12 cellular contexts compared by ENCODE assay signal in the genomic region with DNA sequence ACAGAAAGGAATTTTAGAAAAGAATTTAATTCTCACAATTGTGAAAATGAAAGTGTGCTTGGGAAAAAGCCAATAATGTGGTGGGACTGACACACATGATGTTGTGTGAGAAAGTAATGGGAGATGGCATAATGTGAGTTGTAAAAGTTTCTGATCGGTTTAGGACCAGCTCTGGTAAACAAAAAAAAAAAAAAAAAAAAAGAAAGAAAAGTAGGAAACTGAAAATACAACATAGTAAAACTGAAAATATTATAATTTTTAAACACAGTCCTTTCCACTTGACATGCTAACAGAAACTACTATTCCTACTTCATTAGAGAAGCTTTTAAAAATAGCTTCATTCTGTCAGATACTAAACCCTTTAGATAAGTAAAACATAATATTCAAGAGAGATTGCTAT. TPM values are rescaled to one million over a fixed set of nuclear protein-coding genes. Genes with fewer than 3 reads are reported as not detected.
DNase-seq lines count a peak whose midpoint lies in the region; ATAC-seq lines count a peak whose summit lies in the region.
"Had no signal": no experiment of that assay in that cellular context is flagged by ENCODE, and none has a peak within 500 bp of the region (broad histone marks: within the 10 kb centered on the region; RNA-seq: fewer than 3 reads in every experiment).

No MANE protein-coding gene starts in this region.

- H3K4me1 ChIP-seq in BLaER1 (peaks cover 16% of the 10 kb centered on the region; the same call in 1 of the 2 replicates), neuronal stem cell (ENCODE audit: control insufficient read depth in 2 of 2, insufficient read depth in 1 of 2, low read depth in 1 of 2, low read length in 2 of 2) (peaks cover 0 to 6% of the 10 kb centered on the region in 2 donors)

- H3K18ac ChIP-seq in neuronal stem cell (ENCODE audit: low read length) = no peak overlapping the region

- peaks cover 8% of the 10 kb centered on the region; the same call in 1 of the 2 replicates for H4K20me1 ChIP-seq in BLaER1

- H4K8ac ChIP-seq in neuronal stem cell (ENCODE audit: low read depth, low read length) = no peak overlapping the region

- WGBS in neuronal stem cell (ENCODE audit: extremely low coverage in 2 of 2, insufficient read length in 2 of 2, insufficient replicate concordance in 1 of 2), 2 donors = no CpG with 5 or more reads among the region's 1 CpG

- CTCF ChIA-PET in activated CD4-positive, alpha-beta memory T cell treated with anti-CD3 and anti-CD28 coated beads, Interleukin-2, amount 10 ng/mL, durations not matched to agents 7 days and 5 days (lab: Charles Lee) = interaction anchor here (0.7 kb wide), 3 partner anchors 17 to 1274 kb away, joined by 3 read pairs; partner anchors contain the start of gene TRMT10A

- peaks cover 14% of the 10 kb centered on the region for H3K36me3 Mint-ChIP-seq in activated CD4-positive, alpha-beta memory T cell treated with anti-CD3 and anti-CD28 coated beads, Interleukin-2, amount 10 ng/mL, durations not matched to agents 7 days and 5 days (ENCODE audit: low read depth)

- H3K4me2 ChIP-seq in BLaER1 = peak overlapping the region; percentile 9; the same call in 1 of the 2 replicates
- no peak overlapping the region for H3K4me2 ChIP-seq in neuronal stem cell (ENCODE audit: insufficient read depth, low read length, poor library complexity, severe bottlenecking)

- no peak overlapping the region for H3K14ac ChIP-seq in neuronal stem cell (ENCODE audit: low read length)

- no peak overlapping the region for H2BK15ac ChIP-seq in neuronal stem cell (ENCODE audit: low read length)

- H2AK5ac ChIP-seq in neuronal stem cell (ENCODE audit: low read depth, low read length) = no peak overlapping the region

- peak overlapping the region; percentile 17 for H3K27ac Mint-ChIP-seq in activated CD4-positive, alpha-beta memory T cell treated with anti-CD3 and anti-CD28 coated beads, Interleukin-2, amount 10 ng/mL, durations not matched to agents 7 days and 5 days
- H3K27ac Mint-ChIP-seq: nephron progenitor cell had no signal

- no peak overlapping the region for H3K23ac ChIP-seq in neuronal stem cell (ENCODE audit: low read depth, low read length, poor library complexity)

- H2BK5ac ChIP-seq in neuronal stem cell (ENCODE audit: low read length) = no peak overlapping the region

- ATAC-seq in GM19328 (IDR thresholded peaks at IDR 0.05; ENCODE audit: unreplicated experiment) (peak; percentile 45), HG03066 (IDR thresholded peaks at IDR 0.05; ENCODE audit: low read depth, unreplicated experiment) (peak; percentile 63)

- no peak overlapping the region for H2AFZ ChIP-seq in neuronal stem cell (ENCODE audit: low read length)

- no peak for DNase-seq in activated CD4-positive, alpha-beta memory T cell treated with anti-CD3 and anti-CD28 coated beads, Interleukin-2, amount 10 ng/mL, durations not matched to agents 7 days and 5 days
- DNase-seq in foreskin melanocyte (no peak), neuronal stem cell (ENCODE audit: low spot score) (no peak), NCI-H1694 (lab: John Stamatoyannopoulos, UW) (no peak)
- no peak for DNase-seq in stimulated activated CD4-positive, alpha-beta T cell treated with anti-CD3 and anti-CD28 coated beads, Interleukin-15, amount 100 ng/mL, for 24 hours
- DNase-seq: activated CD8-positive, alpha-beta memory T cell treated with anti-CD3 and anti-CD28 coated beads, Interleukin-2, amount 50 U/mL, for 48 hours; nephron progenitor cell had no signal

- no peaks in the 10 kb centered on the region for H3K27me3 ChIP-seq in BLaER1
- H3K27me3 ChIP-seq in neuronal stem cell (ENCODE audit: control insufficient read depth in 3 of 3, insufficient read depth in 3 of 3, low read depth in 1 of 3, low read length in 3 of 3) = no peaks in the 10 kb centered on the region
- H3K27me3 ChIP-seq: BLaER1 treated with 17β-estradiol and CSF1 and Interleukin-3, amounts not matched to agents 10 nM and 100 nM had no signal

- H3K27ac ChIP-seq in BLaER1 (no peak overlapping the region), neuronal stem cell (replicated peaks; ENCODE audit: low read length) (no peak overlapping the region)
- H3K27ac ChIP-seq: BLaER1 treated with 17β-estradiol and CSF1 and Interleukin-3, amounts not matched to agents 10 nM and 100 nM; HL-60 had no signal

- H3K79me1 ChIP-seq in neuronal stem cell (ENCODE audit: low read depth, low read length) = no peaks in the 10 kb centered on the region

- H3K9me3 ChIP-seq in BLaER1 (no peaks in the 10 kb centered on the region), neuronal stem cell (replicated peaks in 1 of 2; ENCODE audit: control insufficient read depth in 2 of 2, insufficient read depth in 1 of 2, low read depth in 1 of 2, low read length in 2 of 2) (no peaks in the 10 kb centered on the region)

- peak overlapping the region; percentile 11 for H3K4me3 Mint-ChIP-seq in activated CD4-positive, alpha-beta memory T cell treated with anti-CD3 and anti-CD28 coated beads, Interleukin-2, amount 10 ng/mL, durations not matched to agents 7 days and 5 days
- H3K4me3 Mint-ChIP-seq: nephron progenitor cell had no signal

- H3K9ac ChIP-seq in BLaER1 (no peak overlapping the region), neuronal stem cell (ENCODE audit: low read depth, low read length, poor library complexity) (no peak overlapping the region)
- H3K9ac ChIP-seq: BLaER1 treated with 17β-estradiol and CSF1 and Interleukin-3, amounts not matched to agents 10 nM and 100 nM had no signal

- H2BK12ac ChIP-seq in neuronal stem cell (ENCODE audit: low read length) = no peak overlapping the region

- no peak overlapping the region for H2BK120ac ChIP-seq in neuronal stem cell (ENCODE audit: low read depth, low read length)

- H3K4me3 ChIP-seq in BLaER1 = no peak overlapping the region
- no peak overlapping the region for H3K4me3 ChIP-seq in neuronal stem cell (ENCODE audit: low read length in 2 of 2)
- H3K4me3 ChIP-seq: BLaER1 treated with 17β-estradiol and CSF1 and Interleukin-3, amounts not matched to agents 10 nM and 100 nM had no signal

- no peaks in the 10 kb centered on the region for H3K27me3 Mint-ChIP-seq in activated CD4-positive, alpha-beta memory T cell treated with anti-CD3 and anti-CD28 coated beads, Interleukin-2, amount 10 ng/mL, durations not matched to agents 7 days and 5 days

- POLR2A ChIA-PET in activated CD4-positive, alpha-beta memory T cell treated with anti-CD3 and anti-CD28 coated beads, Interleukin-2, amount 10 ng/mL, durations not matched to agents 7 days and 5 days (lab: Charles Lee) = interaction anchor here (1.4 to 2.0 kb wide), 3 partner anchors 28 to 639 kb away, joined by 4 to 11 read pairs (median 4); partner anchors contain the start of genes EIF4E and RAP1GDS1

- H3K4ac ChIP-seq in neuronal stem cell (ENCODE audit: low read length) = no peak overlapping the region

- no peak overlapping the region for H4K91ac ChIP-seq in neuronal stem cell (ENCODE audit: low read depth, low read length, poor library complexity)

- no peaks in the 10 kb centered on the region for H3K9me3 Mint-ChIP-seq in activated CD4-positive, alpha-beta memory T cell treated with anti-CD3 and anti-CD28 coated beads, Interleukin-2, amount 10 ng/mL, durations not matched to agents 7 days and 5 days

- peaks cover 6% of the 10 kb centered on the region; the same call in 1 of the 2 replicates for H3K36me3 ChIP-seq in BLaER1
- H3K36me3 ChIP-seq in neuronal stem cell (replicated peaks in 1 of 2; ENCODE audit: control insufficient read depth in 2 of 2, insufficient read depth in 2 of 2, low read length in 2 of 2) = peaks cover 0 to 10% of the 10 kb centered on the region in 2 donors

- H3K4me1 Mint-ChIP-seq in activated CD4-positive, alpha-beta memory T cell treated with anti-CD3 and anti-CD28 coated beads, Interleukin-2, amount 10 ng/mL, durations not matched to agents 7 days and 5 days = peaks cover 32% of the 10 kb centered on the region

RNA-seq across cellular contexts. Expression of gene RAP1GDS1, which starts 28.2 kb away (rescaled TPM):
- total RNA-seq in activated CD4-positive, alpha-beta memory T cell treated with anti-CD3 and anti-CD28 coated beads, Interleukin-2, amount 10 ng/mL, durations not matched to agents 7 days and 5 days = 10 to 100 TPM; 46.1 to 50.4 TPM
- polyA plus RNA-seq in neuronal stem cell (2013, experiment 1 of 2) = 18.5 TPM
- 17.8 TPM for polyA plus RNA-seq in neuronal stem cell (2013, experiment 2 of 2)
